ENCODE assay signal across 7 cellular contexts in the genomic region with DNA sequence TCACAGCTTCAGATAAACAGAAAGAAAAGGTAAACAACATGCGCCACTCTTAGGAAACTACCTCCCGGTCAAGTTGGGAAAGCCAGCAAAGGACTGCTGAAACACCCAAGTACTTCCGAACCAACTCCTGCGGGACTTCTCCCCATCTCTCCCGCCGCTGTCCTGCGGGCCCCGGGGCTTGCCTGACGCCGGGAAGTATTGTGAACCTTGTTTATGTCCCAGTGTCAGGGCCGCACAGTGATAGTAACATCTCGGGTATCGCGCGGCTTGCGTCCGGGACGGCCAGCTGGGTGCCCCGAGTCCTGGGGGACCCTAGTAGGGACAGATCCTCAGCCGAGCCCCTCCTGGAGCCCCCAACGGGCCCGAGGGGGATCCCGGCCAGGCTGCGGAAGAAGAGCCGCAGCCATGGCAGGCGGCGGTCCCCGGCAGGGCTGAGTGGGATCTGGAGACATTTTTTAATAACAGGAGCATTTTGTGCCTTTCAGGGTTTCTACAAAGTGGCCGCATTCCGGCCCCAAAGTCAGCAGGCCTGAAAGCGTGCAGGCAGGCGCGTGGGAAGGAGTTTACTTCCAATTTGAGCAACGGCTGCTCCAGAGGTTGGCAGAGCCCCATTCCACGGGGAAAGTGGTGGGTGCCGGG.
DNase-seq lines count a peak whose midpoint lies in the region; ATAC-seq, FAIRE-seq and TF ChIP-seq lines count a peak whose summit lies in the region.

No MANE protein-coding gene starts in this region.

- H3K27me3 Mint-ChIP-seq in nephron (ENCODE audit: low read depth): no peaks in the 10 kb centered on the region

- peak; percentile 21 for ATAC-seq in HG02870 (IDR thresholded peaks at IDR 0.05; ENCODE audit: unreplicated experiment)

- H3K36me3 ChIP-seq in tibial artery: peaks cover 0 to 7% (median 6%) of the 10 kb centered on the region in 3 donors

- H3K9me3 ChIP-seq in tibial artery: no peaks in the 10 kb centered on the region

- intact Hi-C loops in tibial artery (cut with DNase I; ENCODE audit: low total_unique reads): loop anchor here (2.0 to 10.0 kb wide), 2 partner anchors 50 to 112 kb away; a partner anchor contains a TSS

- peak overlapping the region; percentile 94 to 97 for H3K27ac ChIP-seq in tibial artery

- H3K27ac Mint-ChIP-seq in nephron: peak overlapping the region; percentile 99

- H3K9me3 Mint-ChIP-seq in nephron: no peaks in the 10 kb centered on the region

- H3K4me3 ChIP-seq in fibroblast of mammary gland (ENCODE audit: control insufficient read depth, low read depth, low read length) (peak overlapping the region; percentile 91), tibial artery (peak overlapping the region; percentile 77 to 93)

- H3K36me3 Mint-ChIP-seq in nephron (ENCODE audit: low read depth): peaks cover 11% of the 10 kb centered on the region

- no peaks in the 10 kb centered on the region for H3K27me3 ChIP-seq in tibial artery

- H3K4me1 Mint-ChIP-seq in nephron: peaks cover 24% of the 10 kb centered on the region

- H3K4me1 ChIP-seq in tibial artery: peaks cover 0 to 40% (median 16%) of the 10 kb centered on the region in 4 donors

- TF ChIP-seq CTCF in fibroblast of mammary gland (conservative IDR thresholded peaks at IDR 0.05; ENCODE audit: control insufficient read depth, insufficient read depth, low read depth, low read length): no peak
- no peak for TF ChIP-seq CTCF in nephron (IDR thresholded peaks at IDR 0.05; ENCODE audit: unreplicated experiment in 3 of 3)
- TF ChIP-seq CTCF in tibial artery (IDR thresholded peaks at IDR 0.05): no peak

- peak overlapping the region; percentile 99 for H3K4me3 Mint-ChIP-seq in nephron

- no peak for DNase-seq in GM18507 (ENCODE audit: extremely low spot score, insufficient read length, low read depth)
- peak; percentile 29 for DNase-seq in NOMO-1 treated with DMSO at 0.1 percent for 48 hours (lab: John Stamatoyannopoulos, UW; ENCODE audit: unreplicated experiment)
- peak; percentile 64 for DNase-seq in activated T-cell treated with anti-CD3 and anti-CD28 coated beads, Interleukin-2, amount 50 U/mL, for 48 hours
- peak; percentile 52 for DNase-seq in fibroblast of mammary gland (ENCODE audit: low read depth)
- DNase-seq in tibial artery: peak; percentile 63 to 79

- peak; percentile 61 for FAIRE-seq in GM18507 (lab: Jason Lieb, UNC)
